In genomic region chr14:103529383-103530365, GRCh38 we compare ENCODE assay signal across 8 cellular contexts. TPM values are rescaled to one million over a fixed set of nuclear protein-coding genes. Genes with fewer than 3 reads are reported as not detected.
A peak's percentile ranks its signal among the peaks of the same experiment; 100 is the strongest.
DNase-seq lines count a peak whose midpoint lies in the region; ATAC-seq and TF ChIP-seq lines count a peak whose summit lies in the region.

No MANE protein-coding gene starts in this region.

- peaks cover 12% of the 10 kb centered on the region for H3K27me3 Mint-ChIP-seq in WTC11 (ENCODE audit: low read depth)

- H3K27ac ChIP-seq in HEK293 (ENCODE audit: extremely low read depth, low read depth, low read length) (peak overlapping the region; percentile 79; the same call in 1 of the 2 replicates), hepatocyte (peak overlapping the region; percentile 40)

- no peak for ATAC-seq in WTC11
- ATAC-seq in stimulated activated effector memory CD8-positive, alpha-beta T cell treated with anti-CD3 and anti-CD28 coated beads, Interleukin-12 subunit alpha, Interleukin-12 subunit beta, amount 100 ng/mL, for 72 hours = no peak
- ATAC-seq in GM18870 (IDR thresholded peaks at IDR 0.05; ENCODE audit: unreplicated experiment) = no peak

- H3K9me3 Mint-ChIP-seq in WTC11 = no peaks in the 10 kb centered on the region
- no peaks in the 10 kb centered on the region for H3K9me3 Mint-ChIP-seq in stimulated activated effector memory CD8-positive, alpha-beta T cell treated with anti-CD3 and anti-CD28 coated beads, Interleukin-12 subunit alpha, Interleukin-12 subunit beta, amount 100 ng/mL, for 72 hours

- H2AFZ ChIP-seq in hepatocyte = peak overlapping the region; percentile 49

- H3K27me3 ChIP-seq in hepatocyte = no peaks in the 10 kb centered on the region

- peak overlapping the region; percentile 96 for H3K27ac Mint-ChIP-seq in WTC11
- peak overlapping the region; percentile 96 for H3K27ac Mint-ChIP-seq in stimulated activated effector memory CD8-positive, alpha-beta T cell treated with anti-CD3 and anti-CD28 coated beads, Interleukin-12 subunit alpha, Interleukin-12 subunit beta, amount 100 ng/mL, for 72 hours

- DNase-seq in WTC11 (ENCODE audit: low spot score) (no peak), hepatocyte (ENCODE audit: low spot score) (no peak), EL (no peak), GF-D8 (lab: John Stamatoyannopoulos, UW) (no peak)
- no peak for DNase-seq in stimulated activated effector memory CD8-positive, alpha-beta T cell treated with anti-CD3 and anti-CD28 coated beads, Interleukin-12 subunit alpha, Interleukin-12 subunit beta, amount 100 ng/mL, for 72 hours (ENCODE audit: low spot score in 2 of 2)
- no peak for DNase-seq in stimulated activated CD4-positive, alpha-beta T cell treated with anti-CD3 and anti-CD28 coated beads, Interleukin-4, amount 100 ng/mL, for 4 hours

- H3K9me3 ChIP-seq in HEK293 (ENCODE audit: control insufficient read depth, insufficient read depth, low read depth, low read length) (no peaks in the 10 kb centered on the region), hepatocyte (ENCODE audit: low read depth) (no peaks in the 10 kb centered on the region)

- H3K36me3 Mint-ChIP-seq in WTC11 = no peaks in the 10 kb centered on the region
- H3K36me3 Mint-ChIP-seq in stimulated activated effector memory CD8-positive, alpha-beta T cell treated with anti-CD3 and anti-CD28 coated beads, Interleukin-12 subunit alpha, Interleukin-12 subunit beta, amount 100 ng/mL, for 72 hours = peaks cover 42% of the 10 kb centered on the region

- H3K4me1 ChIP-seq in HEK293 (ENCODE audit: control insufficient read depth, insufficient read depth, low read length) (peaks cover 17% of the 10 kb centered on the region), hepatocyte (ENCODE audit: insufficient read depth) (peaks cover 35% of the 10 kb centered on the region)

- H3K4me1 Mint-ChIP-seq in WTC11 = peaks cover 15% of the 10 kb centered on the region
- peaks cover 50% of the 10 kb centered on the region for H3K4me1 Mint-ChIP-seq in stimulated activated effector memory CD8-positive, alpha-beta T cell treated with anti-CD3 and anti-CD28 coated beads, Interleukin-12 subunit alpha, Interleukin-12 subunit beta, amount 100 ng/mL, for 72 hours

- no peaks in the 10 kb centered on the region for H3K9me2 ChIP-seq in hepatocyte (replicated peaks; ENCODE audit: insufficient read depth)

- peak overlapping the region; percentile 93 for H3K4me3 Mint-ChIP-seq in WTC11
- peak overlapping the region; percentile 91 for H3K4me3 Mint-ChIP-seq in stimulated activated effector memory CD8-positive, alpha-beta T cell treated with anti-CD3 and anti-CD28 coated beads, Interleukin-12 subunit alpha, Interleukin-12 subunit beta, amount 100 ng/mL, for 72 hours

- H3K36me3 ChIP-seq in HEK293 (ENCODE audit: control insufficient read depth in 2 of 2, insufficient read depth in 1 of 2, low read length in 2 of 2) (peaks cover 0 to 19% of the 10 kb centered on the region in 2 experiments; a peak in 1 of 3 replicates), hepatocyte (replicated peaks; ENCODE audit: insufficient read depth, low read depth) (no peaks in the 10 kb centered on the region)

- POLR2A ChIA-PET in HEK293 (lab: Yijun Ruan, JAX) = interaction anchor here (0.8 to 2.2 kb wide), 9 partner anchors 9 to 196 kb away, joined by 3 to 18 read pairs (median 8); partner anchors contain the start of genes BAG5, COA8 and EIF5
- POLR2A ChIA-PET in WTC11 (lab: Charles Lee) = interaction anchor here (0.5 to 1.4 kb wide), 4 partner anchors 9 to 13 kb away, joined by 3 to 4 read pairs (median 4); no protein-coding TSS in a partner anchor

- H3K79me2 ChIP-seq in hepatocyte = peaks cover 41% of the 10 kb centered on the region

- peak overlapping the region; percentile 83 for H3K4me3 ChIP-seq in HEK293 (ENCODE audit: low read depth, low read length)
- peak overlapping the region; percentile 78 for H3K4me3 ChIP-seq in hepatocyte

- TF ChIP-seq CTCF in HEK293 (tag by site-specific recombination; IDR thresholded peaks at IDR 0.05) = no peak
- TF ChIP-seq CTCF in WTC11 (IDR thresholded peaks at IDR 0.05) = no peak
- TF ChIP-seq CTCF in hepatocyte (IDR thresholded peaks at IDR 0.05; ENCODE audit: poor library complexity) = no peak

- peak overlapping the region; percentile 97 for H3K4me2 ChIP-seq in hepatocyte

- H4K20me1 ChIP-seq in hepatocyte (ENCODE audit: insufficient read depth, poor library complexity, severe bottlenecking) = no peaks in the 10 kb centered on the region

- CTCF ChIA-PET in HEK293 (lab: Yijun Ruan, JAX) (interaction anchor here (0.6 to 2.8 kb wide), 5 partner anchors 11 to 1516 kb away, joined by 3 to 13 read pairs (median 3); no protein-coding TSS in a partner anchor), WTC11 (lab: Charles Lee) (interaction anchor here (0.8 to 5.8 kb wide), 7 partner anchors 8 to 30 kb away, joined by 3 to 46 read pairs (median 14); no protein-coding TSS in a partner anchor)

- 62% methylated on average over 36 of the region's 42 CpGs for WGBS in hepatocyte (ENCODE audit: low lambda C conversion rate, missing lambda C conversion rate)

TF ChIP-seq in HEK293, 187 proteins besides CTCF, POLR2A, EP300 and RAD21 (continues in another document):
- TF ChIP-seq FEZF1 (tag by site-specific recombination; IDR thresholded peaks at IDR 0.05) = no peak
- peak; percentile 5 for TF ChIP-seq ZBTB26 (tag by site-specific recombination; optimal IDR thresholded peaks at IDR 0.05)

TF ChIP-seq in WTC11, 78 proteins besides CTCF, POLR2A, EP300 and RAD21 (continues in another document):
- TF ChIP-seq NFYB (CRISPR knock-in tag; conservative IDR thresholded peaks at IDR 0.05; ENCODE audit: low read depth) = 0 out of 2 replicates have a peak, but pooled peaks have one; percentile 12
- TF ChIP-seq TP53 (CRISPR knock-in tag; IDR thresholded peaks at IDR 0.05) = 0 out of 2 replicates have a peak, but pooled peaks have one; percentile 3
- TF ChIP-seq SMAD3 (CRISPR knock-in tag; IDR thresholded peaks at IDR 0.05; ENCODE audit: borderline replicate concordance) = no peak
- TF ChIP-seq GRHL2 (CRISPR knock-in tag; IDR thresholded peaks at IDR 0.05; ENCODE audit: insufficient replicate concordance, severe bottlenecking) = no peak
- TF ChIP-seq ZNF219 (CRISPR knock-in tag; IDR thresholded peaks at IDR 0.05; ENCODE audit: borderline replicate concordance) = no peak
- TF ChIP-seq KAT7 (CRISPR knock-in tag; IDR thresholded peaks at IDR 0.05; ENCODE audit: borderline replicate concordance) = 0 out of 2 replicates have a peak, but pooled peaks have one; percentile 18
- TF ChIP-seq TEAD1 (CRISPR knock-in tag; IDR thresholded peaks at IDR 0.05) = 0 out of 2 replicates have a peak, but pooled peaks have one; percentile 13
- 0 out of 2 replicates have a peak, but pooled peaks have one; percentile 57 for TF ChIP-seq SMAD4 (CRISPR knock-in tag; IDR thresholded peaks at IDR 0.05)
- no peak for TF ChIP-seq ARID4B (CRISPR knock-in tag; IDR thresholded peaks at IDR 0.05; ENCODE audit: borderline replicate concordance)
- TF ChIP-seq ZSCAN18 (CRISPR knock-in tag; IDR thresholded peaks at IDR 0.05) = no peak
- TF ChIP-seq RORB (CRISPR knock-in tag; IDR thresholded peaks at IDR 0.05) = no peak

RNA-seq across cellular contexts. Expression of gene TRMT61A, which starts 0.7 kb away (rescaled TPM):
- total RNA-seq in WTC11 (2021) (11.8 to 15.5 TPM (median 12.3 TPM) in 3 replicates), hepatocyte (8.2 and 8.9 TPM in 2 replicates)
- polyA plus RNA-seq in hepatocyte = 13.2 and 15.0 TPM in 2 replicates

RNA-seq across cellular contexts. Expression of gene CKB, which starts 7.0 kb away (rescaled TPM):
- total RNA-seq in WTC11 (2021) (529 to 555 TPM (median 531 TPM) in 3 replicates), hepatocyte (523 and 682 TPM in 2 replicates)
- 2,788 and 2,829 TPM in 2 replicates for polyA plus RNA-seq in hepatocyte

RNA-seq across cellular contexts. Expression of gene BAG5, which starts 32.8 kb away (rescaled TPM):
- total RNA-seq in WTC11 (2021) = 23.9 to 29.2 TPM (median 24.8 TPM) in 3 replicates
- 25.8 and 27.4 TPM in 2 replicates for total RNA-seq in hepatocyte
- 11.7 and 13.9 TPM in 2 replicates for polyA plus RNA-seq in hepatocyte

RNA-seq across cellular contexts. Expression of gene COA8, which starts 33.1 kb away (rescaled TPM):
- total RNA-seq in WTC11 (2021) (34.7 to 36.7 TPM (median 36.4 TPM) in 3 replicates), hepatocyte (58.7 and 59.1 TPM in 2 replicates)
- polyA plus RNA-seq in hepatocyte = 68.2 and 71.5 TPM in 2 replicates
